In genomic region chr12:1405619-1406018, GRCh38 we compare ENCODE assay signal across 11 cellular contexts.
"Had no signal": no experiment of that assay in that cellular context is flagged by ENCODE, and none has a peak within 500 bp of the region (broad histone marks: within the 10 kb centered on the region; RNA-seq: fewer than 3 reads in every experiment).

No MANE protein-coding gene starts in this region.

- H3K9me3 ChIP-seq: HAP-1 had no signal

- H3K27ac ChIP-seq: GM23248 had no signal

- H3K4me1 ChIP-seq: HAP-1 had no signal

- FAIRE-seq: H1, H54 had no signal

- H3K4me2 ChIP-seq: GM23338 had no signal

- H3K4me3 ChIP-seq: GM23248, GM23338, HAP-1 had no signal

- H2AFZ ChIP-seq: GM23248, GM23338 had no signal

- DNase-seq: GM23248, GOT3, H7, H9, HCEC 1CT, HFFc6 had no signal

- H3K9ac ChIP-seq: GM23248 had no signal

- ATAC-seq: GM23338, HCT116 had no signal

- H3K36me3 ChIP-seq: HAP-1 had no signal
